Comparison of ENCODE assay signal across 8 cellular contexts in genomic region chr18:50560681-50561629, GRCh38. TPM values are rescaled to one million over a fixed set of nuclear protein-coding genes. Genes with fewer than 3 reads are reported as not detected.
DNase-seq lines count a peak whose midpoint lies in the region; ATAC-seq and TF ChIP-seq lines count a peak whose summit lies in the region.

No MANE protein-coding gene starts in this region.

- H2AFZ ChIP-seq in mammary epithelial cell (ENCODE audit: low read depth, low read length): peak overlapping the region; percentile 90

- no peak for TF ChIP-seq POLR2A in right lobe of liver (IDR thresholded peaks at IDR 0.05)

- H3K27me3 Mint-ChIP-seq in type B pancreatic cell: peaks cover 45% of the 10 kb centered on the region

- dilution Hi-C loops in mammary epithelial cell (cut with HindIII; ENCODE audit: low sequenced_read_pairs): no loop called here

- intact Hi-C loops in mammary epithelial cell (cut with micrococcal nuclease): no loop called here
- intact Hi-C loops in right lobe of liver (cut with DNase I): no loop called here

- peak overlapping the region; percentile 86 for H3K4me3 Mint-ChIP-seq in type B pancreatic cell

- H3K4me1 Mint-ChIP-seq in type B pancreatic cell (ENCODE audit: unreplicated experiment): peaks cover 17% of the 10 kb centered on the region

- ATAC-seq in right lobe of liver: peak; percentile 45 to 69 (median 63)

- H3K9ac ChIP-seq in BLaER1 (peak overlapping the region; percentile 75), mammary epithelial cell (ENCODE audit: insufficient read depth, low read length) (no peak overlapping the region)

- in situ Hi-C loops in mammary epithelial cell (cut with MboI; ENCODE audit: low sequenced_read_pairs in 2 of 2): no loop called here

- H3K4me3 ChIP-seq in BLaER1 (peak overlapping the region; percentile 77), mammary epithelial cell (replicated peaks in 1 of 3; ENCODE audit: insufficient read depth in 1 of 3, low read depth in 2 of 3, low read length in 3 of 3) (peak overlapping the region; percentile 49 to 52 (median 51)), right lobe of liver (peak overlapping the region; percentile 56 to 71 (median 70))

- TF ChIP-seq CTCF in mammary epithelial cell (conservative IDR thresholded peaks at IDR 0.05 in 1 of 2, IDR thresholded peaks at IDR 0.05 in 1 of 2; ENCODE audit: extremely low read depth in 1 of 2, insufficient read depth in 1 of 2, low read depth in 1 of 2, low read length in 2 of 2) (no peak), right lobe of liver (IDR thresholded peaks at IDR 0.05) (no peak), type B pancreatic cell (conservative IDR thresholded peaks at IDR 0.05) (no peak)

- H3K27ac Mint-ChIP-seq in type B pancreatic cell: peak overlapping the region; percentile 36

- H3K4me2 ChIP-seq in BLaER1 (peak overlapping the region; percentile 100), mammary epithelial cell (ENCODE audit: insufficient read depth, low read depth, low read length) (peak overlapping the region; percentile 100)

- CTCF ChIA-PET in mammary epithelial cell (lab: Charles Lee; ENCODE audit: low non-redundant PET): no interaction called here

- no peaks in the 10 kb centered on the region for H3K79me2 ChIP-seq in mammary epithelial cell (ENCODE audit: insufficient read depth, low read length)

- BruUV-seq in mammary epithelial cell (replicated peaks; lab: Mats Ljungman, UMichigan): no TSS peak

- H3K36me3 ChIP-seq in BLaER1 (no peaks in the 10 kb centered on the region), mammary epithelial cell (ENCODE audit: insufficient read depth, low read length) (no peaks in the 10 kb centered on the region), right lobe of liver (no peaks in the 10 kb centered on the region)

- 14% methylated on average over 33 of the region's 49 CpGs for WGBS in mammary epithelial cell (ENCODE audit: low coverage, missing lambda C conversion rate)
- WGBS in right lobe of liver (ENCODE audit: insufficient coverage, low coverage, low lambda C conversion rate, missing lambda C conversion rate): 6% methylated on average over 17 of the region's 49 CpGs

- no peak overlapping the region for H3K27ac ChIP-seq in BLaER1
- no peak overlapping the region for H3K27ac ChIP-seq in mammary epithelial cell (ENCODE audit: insufficient read depth, low read depth, low read length)
- peak overlapping the region in 1 of 3 donors; percentile 26 for H3K27ac ChIP-seq in right lobe of liver

- H4K20me1 ChIP-seq in BLaER1 (peaks cover 9% of the 10 kb centered on the region; the same call in 1 of the 2 replicates), mammary epithelial cell (ENCODE audit: insufficient read depth, low read length) (no peaks in the 10 kb centered on the region)

- peaks cover 12% of the 10 kb centered on the region for H3K4me1 ChIP-seq in BLaER1
- peaks cover 11% of the 10 kb centered on the region for H3K4me1 ChIP-seq in mammary epithelial cell (ENCODE audit: insufficient read depth, low read length)
- H3K4me1 ChIP-seq in right lobe of liver: peaks cover 0 to 13% (median 0%) of the 10 kb centered on the region in 4 donors

- H3K9me3 Mint-ChIP-seq in type B pancreatic cell: peaks cover 3% of the 10 kb centered on the region

- H3K9me3 ChIP-seq in BLaER1 (0 out of 2 replicates have a peak, but pooled peaks cover 9% of the 10 kb centered on the region), mammary epithelial cell (replicated peaks; ENCODE audit: insufficient read depth, low read length) (no peaks in the 10 kb centered on the region), right lobe of liver (no peaks in the 10 kb centered on the region)

- DNase-seq in HuH-7 (ENCODE audit: low spot score) (peak; percentile 33), mammary epithelial cell (no peak), right lobe of liver (peak in 2 of 3 donors; percentile 55 to 64), type B pancreatic cell (ENCODE audit: extremely low spot score, unreplicated experiment) (no peak), SW 1271 (lab: John Stamatoyannopoulos, UW) (no peak), NCI-H226 (no peak)
- DNase-seq in central memory CD4-positive, alpha-beta T cell: no peak

- peaks cover 55% of the 10 kb centered on the region for H3K27me3 ChIP-seq in BLaER1
- peaks cover 33% of the 10 kb centered on the region for H3K27me3 ChIP-seq in mammary epithelial cell (ENCODE audit: insufficient read depth, low read length)
- H3K27me3 ChIP-seq in right lobe of liver: no peaks in the 10 kb centered on the region

- no peaks in the 10 kb centered on the region for H3K36me3 Mint-ChIP-seq in type B pancreatic cell

RNA-seq across cellular contexts. Expression of gene MAPK4, which starts 1.1 kb away (rescaled TPM):
- total RNA-seq in mammary epithelial cell (under 1 TPM in 1 of 2 donors, not detected in 1; 0.17 TPM), right lobe of liver (1 to 10 TPM in 4 of 6 experiments, under 1 TPM in 2; 0.33 to 8.3 (median 1.5) TPM), type B pancreatic cell (ENCODE audit: low replicate concordance) (6.7 and 7.5 TPM in 2 replicates)
- polyA plus RNA-seq in mammary epithelial cell: 0.01 TPM
- not detected for polyA minus RNA-seq in mammary epithelial cell

Comparison
In these comparisons a context has a peak if more than half of its experiments do, and no peak if none do; other contexts are left out.
1. DNase-seq: peak in HuH-7 (single experiment) and right lobe of liver (2 of 3); none in mammary epithelial cell (single experiment), type B pancreatic cell (single experiment), SW 1271 (0 of 2), central memory CD4-positive, alpha-beta T cell (single experiment) and NCI-H226 (single experiment).
2. Peak in every context shown above with its lines, with median percentiles within 50 percentile points of each other: H3K4me3 ChIP-seq.